8 cellular contexts compared by ENCODE assay signal in genomic region chr12:42325776-42326465, GRCh38. TPM values are rescaled to one million over a fixed set of nuclear protein-coding genes. Genes with fewer than 3 reads are reported as not detected.
DNase-seq lines count a peak whose midpoint lies in the region; ATAC-seq and TF ChIP-seq lines count a peak whose summit lies in the region.

A gene with protein sequence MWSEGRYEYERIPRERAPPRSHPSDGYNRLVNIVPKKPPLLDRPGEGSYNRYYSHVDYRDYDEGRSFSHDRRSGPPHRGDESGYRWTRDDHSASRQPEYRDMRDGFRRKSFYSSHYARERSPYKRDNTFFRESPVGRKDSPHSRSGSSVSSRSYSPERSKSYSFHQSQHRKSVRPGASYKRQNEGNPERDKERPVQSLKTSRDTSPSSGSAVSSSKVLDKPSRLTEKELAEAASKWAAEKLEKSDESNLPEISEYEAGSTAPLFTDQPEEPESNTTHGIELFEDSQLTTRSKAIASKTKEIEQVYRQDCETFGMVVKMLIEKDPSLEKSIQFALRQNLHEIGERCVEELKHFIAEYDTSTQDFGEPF (plus strand): TSS chr12:42326167. CDS start chr12:42335903, 9,736 bp downstream.
A gene with protein sequence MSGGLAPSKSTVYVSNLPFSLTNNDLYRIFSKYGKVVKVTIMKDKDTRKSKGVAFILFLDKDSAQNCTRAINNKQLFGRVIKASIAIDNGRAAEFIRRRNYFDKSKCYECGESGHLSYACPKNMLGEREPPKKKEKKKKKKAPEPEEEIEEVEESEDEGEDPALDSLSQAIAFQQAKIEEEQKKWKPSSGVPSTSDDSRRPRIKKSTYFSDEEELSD (minus strand): TSS chr12:42326094. CDS start chr12:42324102, 1,992 bp downstream.

- ATAC-seq in HG03432 (IDR thresholded peaks at IDR 0.05; ENCODE audit: unreplicated experiment) (peak; percentile 98), left lung (peak; percentile 98)

- no peaks in the 10 kb centered on the region for H3K27me3 Mint-ChIP-seq in activated CD4-positive, alpha-beta T cell treated with anti-CD3 and anti-CD28 coated beads, Interleukin-2, amount 10 ng/mL, durations not matched to agents 7 days and 5 days

- DNase-seq in BE2C (peak; percentile 87), NCI-H524 treated with DMSO at 0.1 percent for 48 hours (lab: John Stamatoyannopoulos, UW) (peak; percentile 32), dedifferentiated amniotic fluid mesenchymal stem cell (ENCODE audit: extremely low spot score) (peak; percentile 70), left lung (peak; percentile 88 to 95)
- peak; percentile 84 for DNase-seq in activated CD4-positive, alpha-beta T cell treated with anti-CD3 and anti-CD28 coated beads, Interleukin-2, amount 10 ng/mL, durations not matched to agents 7 days and 5 days
- peak; percentile 70 to 73 for DNase-seq in stimulated activated CD4-positive, alpha-beta T cell treated with anti-CD3 and anti-CD28 coated beads, Interleukin-2, amount 100 ng/mL, for 48 hours

- H3K9me3 Mint-ChIP-seq in activated CD4-positive, alpha-beta T cell treated with anti-CD3 and anti-CD28 coated beads, Interleukin-2, amount 10 ng/mL, durations not matched to agents 7 days and 5 days, result no peaks in the 10 kb centered on the region

- peaks cover 5% of the 10 kb centered on the region; the same call in 1 of the 2 replicates for H3K4me1 ChIP-seq in BE2C
- peaks cover 16 to 42% of the 10 kb centered on the region in 2 donors for H3K4me1 ChIP-seq in left lung

- peaks cover 19% of the 10 kb centered on the region for H3K36me3 Mint-ChIP-seq in activated CD4-positive, alpha-beta T cell treated with anti-CD3 and anti-CD28 coated beads, Interleukin-2, amount 10 ng/mL, durations not matched to agents 7 days and 5 days (ENCODE audit: low read depth)

- POLR2A ChIA-PET in activated CD4-positive, alpha-beta T cell treated with anti-CD3 and anti-CD28 coated beads, Interleukin-2, amount 10 ng/mL, durations not matched to agents 7 days and 5 days (lab: Charles Lee), result no interaction called here

- H3K27ac ChIP-seq in left lung, result peak within 1 kb of the TSS; percentile 75 to 79

- H3K27ac Mint-ChIP-seq in activated CD4-positive, alpha-beta T cell treated with anti-CD3 and anti-CD28 coated beads, Interleukin-2, amount 10 ng/mL, durations not matched to agents 7 days and 5 days, result peak within 1 kb of the TSS; percentile 99

- no peak for TF ChIP-seq CTCF in BE2C (IDR thresholded peaks at IDR 0.05; ENCODE audit: low read depth, low read length)
- TF ChIP-seq CTCF in left lung (IDR thresholded peaks at IDR 0.05), result no peak

- no peaks in the 10 kb centered on the region for H3K27me3 ChIP-seq in BE2C
- H3K27me3 ChIP-seq in left lung, result no peaks in the 10 kb centered on the region

- no peaks in the 10 kb centered on the region; the same call in 1 of the 2 replicates for H3K36me3 ChIP-seq in BE2C
- peaks cover 0 to 4% of the 10 kb centered on the region in 2 donors for H3K36me3 ChIP-seq in left lung

- H3K4me1 Mint-ChIP-seq in activated CD4-positive, alpha-beta T cell treated with anti-CD3 and anti-CD28 coated beads, Interleukin-2, amount 10 ng/mL, durations not matched to agents 7 days and 5 days, result peaks cover 46% of the 10 kb centered on the region

- H3K4me3 ChIP-seq in BE2C (ENCODE audit: low read depth, low read length), result peak within 1 kb of the TSS; percentile 93
- peak within 1 kb of the TSS; percentile 49 to 79 for H3K4me3 ChIP-seq in left lung

- H3K9me3 ChIP-seq in BE2C, result no peaks in the 10 kb centered on the region
- H3K9me3 ChIP-seq in left lung, result no peaks in the 10 kb centered on the region

- TF ChIP-seq POLR2A in GM19193 (IDR thresholded peaks at IDR 0.05; ENCODE audit: extremely low read depth, insufficient read depth, insufficient read length), result peak; percentile 89

- intact Hi-C loops in left lung (cut with DNase I), result no loop called here

- peak within 1 kb of the TSS; percentile 94 for H3K4me3 Mint-ChIP-seq in activated CD4-positive, alpha-beta T cell treated with anti-CD3 and anti-CD28 coated beads, Interleukin-2, amount 10 ng/mL, durations not matched to agents 7 days and 5 days

- CTCF ChIA-PET in activated CD4-positive, alpha-beta T cell treated with anti-CD3 and anti-CD28 coated beads, Interleukin-2, amount 10 ng/mL, durations not matched to agents 7 days and 5 days (lab: Charles Lee), result interaction anchor here (1.0 kb wide), 1 partner anchor 231 kb away, joined by 3 read pairs; no protein-coding TSS in a partner anchor

RNA-seq across cellular contexts. Expression of the first gene that starts in this region (rescaled TPM):
- 60.8 TPM for polyA plus RNA-seq in BE2C (2012; ENCODE audit: insufficient read depth, insufficient read length, low read depth)
- total RNA-seq in activated CD4-positive, alpha-beta T cell treated with anti-CD3 and anti-CD28 coated beads, Interleukin-2, amount 10 ng/mL, durations not matched to agents 7 days and 5 days, result 10 to 100 TPM; 83.5 to 84.0 TPM
- 10 to 100 TPM; 42.2 to 44.3 TPM for total RNA-seq in left lung

RNA-seq across cellular contexts. Expression of the second gene that starts in this region (rescaled TPM):
- 80.5 TPM for polyA plus RNA-seq in BE2C (2012; ENCODE audit: insufficient read depth, insufficient read length, low read depth)
- 10 to 100 TPM; 43.4 to 52.7 TPM for total RNA-seq in activated CD4-positive, alpha-beta T cell treated with anti-CD3 and anti-CD28 coated beads, Interleukin-2, amount 10 ng/mL, durations not matched to agents 7 days and 5 days
- 10 to 100 TPM; 34.8 to 38.2 TPM for total RNA-seq in left lung

Comparison
In these comparisons a context has a peak if more than half of its experiments do, and no peak if none do; other contexts are left out.
1. Peak in every context shown above with its lines: DNase-seq, ATAC-seq, H3K4me3 ChIP-seq and H3K27ac ChIP-seq.
2. DNase-seq: peak in every context shown above with its lines; median percentile 92 in left lung; 87 in BE2C; 84 in activated CD4-positive, alpha-beta T cell treated with anti-CD3 and anti-CD28 coated beads, Interleukin-2, amount 10 ng/mL, durations not matched to agents 7 days and 5 days; 72 in stimulated activated CD4-positive, alpha-beta T cell treated with anti-CD3 and anti-CD28 coated beads, Interleukin-2, amount 100 ng/mL, for 48 hours; 70 in dedifferentiated amniotic fluid mesenchymal stem cell; 32 in NCI-H524 treated with DMSO at 0.1 percent for 48 hours.